ENCODE assay signal across 8 cellular contexts in genomic region chr2:218230882-218231281, GRCh38. TPM values are rescaled to one million over a fixed set of nuclear protein-coding genes. Genes with fewer than 3 reads are reported as not detected.
A peak's percentile ranks its signal among the peaks of the same experiment; 100 is the strongest.
DNase-seq lines count a peak whose midpoint lies in the region; ATAC-seq, FAIRE-seq and TF ChIP-seq lines count a peak whose summit lies in the region.

No MANE protein-coding gene starts in this region.

- no peaks in the 10 kb centered on the region for H3K9me3 Mint-ChIP-seq in astrocyte (ENCODE audit: unreplicated experiment)

- H3K4me3 ChIP-seq in KMS-11 (IDR thresholded peaks at IDR 0.05; ENCODE audit: insufficient read depth, low read depth, low read length) = no peak overlapping the region
- no peak overlapping the region for H3K4me3 ChIP-seq in astrocyte (ENCODE audit: insufficient read depth, low read depth, low read length)
- peak overlapping the region; percentile 28 to 37 for H3K4me3 ChIP-seq in mucosa of rectum (ENCODE audit: low read length in 2 of 2)

- peaks cover 54% of the 10 kb centered on the region for H3K4me1 ChIP-seq in KMS-11 (ENCODE audit: low read depth, poor library complexity, severe bottlenecking)
- H3K4me1 ChIP-seq in astrocyte (ENCODE audit: insufficient read depth, low read length) = peaks cover 31% of the 10 kb centered on the region
- H3K4me1 ChIP-seq in mucosa of rectum (ENCODE audit: control insufficient read depth in 2 of 2, insufficient read depth in 2 of 2, low read length in 2 of 2) = peaks cover 26 to 34% of the 10 kb centered on the region in 2 donors

- H3K27me3 ChIP-seq in KMS-11 (ENCODE audit: insufficient read depth, low read depth) (no peaks in the 10 kb centered on the region), astrocyte (ENCODE audit: insufficient read depth, low read length) (no peaks in the 10 kb centered on the region), mucosa of rectum (ENCODE audit: control insufficient read depth in 2 of 2, insufficient read depth in 2 of 2, low read length in 2 of 2) (no peaks in the 10 kb centered on the region)

- H3K36me3 ChIP-seq in KMS-11 (ENCODE audit: insufficient read depth) (peaks cover 27% of the 10 kb centered on the region), astrocyte (ENCODE audit: insufficient read depth, low read length) (peaks cover 69% of the 10 kb centered on the region), mucosa of rectum (ENCODE audit: control insufficient read depth in 2 of 2, insufficient read depth in 2 of 2, low read length in 2 of 2) (peaks cover 46 to 56% of the 10 kb centered on the region in 2 donors)

- no peak overlapping the region for H2AFZ ChIP-seq in KMS-11 (ENCODE audit: low read depth)
- no peak overlapping the region for H2AFZ ChIP-seq in astrocyte (ENCODE audit: low read depth, low read length)

- H3K9me3 ChIP-seq in astrocyte (ENCODE audit: insufficient read depth, low read depth, low read length) (no peaks in the 10 kb centered on the region), mucosa of rectum (ENCODE audit: control insufficient read depth in 2 of 2, low read length in 2 of 2) (no peaks in the 10 kb centered on the region)

- no peaks in the 10 kb centered on the region for H4K20me1 ChIP-seq in KMS-11 (ENCODE audit: insufficient read depth)
- H4K20me1 ChIP-seq in astrocyte (ENCODE audit: insufficient read depth, low read length) = peaks cover 33% of the 10 kb centered on the region

- peak overlapping the region; percentile 41 for H3K4me3 Mint-ChIP-seq in astrocyte (ENCODE audit: unreplicated experiment)

- no peaks in the 10 kb centered on the region for H3K27me3 Mint-ChIP-seq in astrocyte (ENCODE audit: low read depth, unreplicated experiment)

- H3K27ac ChIP-seq in KMS-11 = peak overlapping the region; percentile 85
- H3K27ac ChIP-seq in astrocyte (ENCODE audit: low read depth, low read length) = no peak overlapping the region
- peak overlapping the region; percentile 66 to 79 for H3K27ac ChIP-seq in mucosa of rectum (ENCODE audit: low read depth in 2 of 2, low read length in 2 of 2)

- H3K4me1 Mint-ChIP-seq in astrocyte (ENCODE audit: low read depth, unreplicated experiment) = peaks cover 50% of the 10 kb centered on the region

- FAIRE-seq in astrocyte (lab: Jason Lieb, UNC) = no peak

- H3K36me3 Mint-ChIP-seq in astrocyte (ENCODE audit: low read depth, unreplicated experiment) = peaks cover 47% of the 10 kb centered on the region

- H3K9ac ChIP-seq in KMS-11 (no peak overlapping the region), astrocyte (ENCODE audit: low read length) (no peak overlapping the region), mucosa of rectum (ENCODE audit: low read depth in 1 of 2, low read length in 2 of 2) (peak overlapping the region in 1 of 2 donors; percentile 15)

- H3K79me2 ChIP-seq in KMS-11 (ENCODE audit: insufficient read depth, low read depth) (peaks cover 44% of the 10 kb centered on the region; the same call in 1 of the 2 replicates), astrocyte (ENCODE audit: insufficient read depth, low read length) (peaks cover 59% of the 10 kb centered on the region)

- DNase-seq in ELR (ENCODE audit: low read depth) (peak; percentile 69), astrocyte (ENCODE audit: low read depth) (peak; percentile 50), amygdala (lab: John Stamatoyannopoulos, UW) (no peak)

- peak overlapping the region; percentile 72 for H3K27ac Mint-ChIP-seq in astrocyte (ENCODE audit: unreplicated experiment)

- TF ChIP-seq CTCF in KMS-11 (conservative IDR thresholded peaks at IDR 0.05; ENCODE audit: low read depth, low read length) (peak; percentile 41; the same call in 1 of the 2 replicates), astrocyte (IDR thresholded peaks at IDR 0.05; ENCODE audit: insufficient read depth, low read depth, low read length) (no peak)

- ATAC-seq in GM21390 (IDR thresholded peaks at IDR 0.05; ENCODE audit: unreplicated experiment) (peak; percentile 55), GM19324 (IDR thresholded peaks at IDR 0.05; ENCODE audit: low FRiP score, unreplicated experiment) (no peak), GM18858 (IDR thresholded peaks at IDR 0.05; ENCODE audit: unreplicated experiment) (no peak)

- H3K4me2 ChIP-seq in KMS-11 = peak overlapping the region; percentile 63
- H3K4me2 ChIP-seq in astrocyte (ENCODE audit: low read length) = peak overlapping the region; percentile 58

RNA-seq across cellular contexts. Expression of gene ARPC2, which starts 13.9 kb away (rescaled TPM):
- 521 and 535 TPM in 2 replicates for total RNA-seq in astrocyte

RNA-seq across cellular contexts. Expression of gene GPBAR1, which starts 29.9 kb away (rescaled TPM):
- 0.55 and 0.70 TPM in 2 replicates for total RNA-seq in astrocyte

RNA-seq across cellular contexts. Expression of gene AAMP, which starts 39.1 kb away (rescaled TPM):
- total RNA-seq in astrocyte = 78.8 and 87.3 TPM in 2 replicates

RNA-seq across cellular contexts. Expression of gene PNKD, which starts 39.4 kb away (rescaled TPM):
- 40.9 and 43.3 TPM in 2 replicates for total RNA-seq in astrocyte

Comparison
In these comparisons a context has a peak if more than half of its experiments do, and no peak if none do; other contexts are left out.
1. DNase-seq: peak in ELR (single experiment) and astrocyte (single experiment); none in amygdala (0 of 56).
2. H3K4me3 ChIP-seq: peak in mucosa of rectum (2 of 2); none in KMS-11 (single experiment) and astrocyte (single experiment).